In the genomic region with DNA sequence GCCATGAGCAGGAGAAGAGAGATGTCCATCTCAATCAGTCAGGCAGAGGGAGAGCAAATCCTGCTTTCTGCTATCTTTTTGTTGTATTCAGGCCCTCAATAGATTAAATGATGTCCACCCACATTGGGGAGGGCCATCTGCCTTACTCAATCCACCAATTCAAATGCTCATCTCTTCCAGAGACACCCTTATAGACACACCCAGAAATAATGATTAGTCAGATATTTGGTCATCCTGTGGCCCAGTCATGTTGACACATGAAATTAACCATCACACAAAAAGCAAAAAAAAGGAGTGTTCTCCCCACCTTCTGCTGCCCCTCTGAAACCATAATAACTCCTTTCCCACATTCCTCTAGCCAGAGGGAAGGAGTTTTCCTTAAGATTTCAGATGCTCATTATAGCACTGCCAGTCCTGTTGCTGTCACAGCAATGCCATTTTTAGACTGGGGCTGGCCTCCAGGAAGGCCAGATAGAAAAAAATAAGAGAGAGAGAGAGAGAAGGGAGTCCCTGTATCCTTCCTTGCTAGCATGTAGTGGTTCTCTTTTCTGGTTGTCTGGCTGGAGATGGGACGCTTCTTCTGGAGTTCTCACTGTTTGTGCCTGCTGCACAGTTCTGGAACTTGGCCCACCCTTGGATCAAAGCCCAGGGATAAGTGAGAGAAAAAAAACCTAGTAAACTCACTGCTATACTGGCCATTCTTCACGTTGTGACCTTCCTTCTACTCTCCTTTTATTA, we compare ENCODE assay signal across 21 cellular contexts.
DNase-seq lines count a peak whose midpoint lies in the region; ATAC-seq and TF ChIP-seq lines count a peak whose summit lies in the region.
"Had no signal": no experiment of that assay in that cellular context is flagged by ENCODE, and none has a peak within 500 bp of the region (broad histone marks: within the 10 kb centered on the region; RNA-seq: fewer than 3 reads in every experiment).

No MANE protein-coding gene starts in this region.

- no peak overlapping the region for H3K27ac Mint-ChIP-seq in MCF 10A (ENCODE audit: low read depth, unreplicated experiment)
- H3K27ac Mint-ChIP-seq: stimulated activated memory B cell treated with anti-CD40 and anti-IgM and Interleukin-4, amounts not matched to agents 10 μg/mL and 1 μg/mL and 100 μg/mL, for 72 hours had no signal

- no peaks in the 10 kb centered on the region for H3K27me3 ChIP-seq in breast epithelium
- H3K27me3 ChIP-seq in right lobe of liver: no peaks in the 10 kb centered on the region
- H3K27me3 ChIP-seq in tibial artery: no peaks in the 10 kb centered on the region
- H3K27me3 ChIP-seq: spleen, uterus had no signal

- WGBS in right lobe of liver (ENCODE audit: insufficient coverage, low coverage, low lambda C conversion rate, missing lambda C conversion rate): 23% methylated on average over 2 of the region's 2 CpGs

- BruUV-seq in MCF 10A (replicated peaks; lab: Mats Ljungman, UMichigan): no TSS peak

- no peak overlapping the region for H3K4me3 Mint-ChIP-seq in MCF 10A (ENCODE audit: unreplicated experiment)
- H3K4me3 Mint-ChIP-seq: stimulated activated memory B cell treated with anti-CD40 and anti-IgM and Interleukin-4, amounts not matched to agents 10 μg/mL and 1 μg/mL and 100 μg/mL, for 72 hours had no signal

- POLR2A ChIA-PET in MCF 10A (lab: Yijun Ruan, JAX): no interaction called here

- CTCF ChIA-PET in MCF 10A (lab: Yijun Ruan, JAX): interaction anchor here (0.7 kb wide), 1 partner anchor 286 kb away, joined by 3 read pairs; no protein-coding TSS in a partner anchor

- peak; percentile 39 for DNase-seq in MCF 10A (ENCODE audit: unreplicated experiment)
- no peak for DNase-seq in breast epithelium (ENCODE audit: low spot score in 2 of 2)
- peak; percentile 66 for DNase-seq in fibroblast of mammary gland (ENCODE audit: low read depth)
- peak; percentile 66 to 87 (median 72) for DNase-seq in right lobe of liver
- peak; percentile 43 to 67 for DNase-seq in tibial artery
- DNase-seq in activated CD8-positive, alpha-beta memory T cell treated with anti-CD3 and anti-CD28 coated beads, Interleukin-2, amount 50 U/mL, for 48 hours: no peak
- DNase-seq in SKM-1 treated with dmso at 0.1 percent for 144 hours (lab: John Stamatoyannopoulos, UW; ENCODE audit: unreplicated experiment): no peak
- DNase-seq: activated CD4-positive, alpha-beta T cell treated with anti-CD3 and anti-CD28 coated beads, Interleukin-2, amount 50 U/mL, for 1 hour; activated T-cell treated with anti-CD3 and anti-CD28 coated beads, Interleukin-2, amount 50 U/mL, for 48 hours; DMS79; NCI-H2029; NCI-H524 treated with DMSO at 0.1 percent for 48 hours; occipital lobe; PC-9; spleen had no signal

- peaks cover 2% of the 10 kb centered on the region for H3K9me3 Mint-ChIP-seq in MCF 10A (ENCODE audit: unreplicated experiment)

- peaks cover 15% of the 10 kb centered on the region for H3K4me1 Mint-ChIP-seq in MCF 10A (ENCODE audit: insufficient read depth, unreplicated experiment)

- H3K4me3 ChIP-seq in breast epithelium (no peak overlapping the region), fibroblast of mammary gland (ENCODE audit: control insufficient read depth, low read depth, low read length) (no peak overlapping the region), right lobe of liver (no peak overlapping the region), tibial artery (no peak overlapping the region)
- H3K4me3 ChIP-seq: mucosa of descending colon, PC-9, spleen, uterus had no signal

- TF ChIP-seq CTCF in MCF 10A (IDR thresholded peaks at IDR 0.05; ENCODE audit: unreplicated experiment) (no peak), breast epithelium (IDR thresholded peaks at IDR 0.05) (no peak), fibroblast of mammary gland (conservative IDR thresholded peaks at IDR 0.05; ENCODE audit: control insufficient read depth, insufficient read depth, low read depth, low read length) (no peak), right lobe of liver (IDR thresholded peaks at IDR 0.05) (no peak), tibial artery (IDR thresholded peaks at IDR 0.05) (no peak)

- ATAC-seq in right lobe of liver (peak; percentile 71 to 87 (median 79)), GM19463 (IDR thresholded peaks at IDR 0.05; ENCODE audit: unreplicated experiment) (no peak)
- ATAC-seq: HCT116; mucosa of descending colon; SK-N-SH treated with all-trans-retinoic acid at 6 μM for 48 hours; stimulated activated memory B cell treated with anti-CD40 and anti-IgM and Interleukin-4, amounts not matched to agents 10 μg/mL and 1 μg/mL and 100 μg/mL, for 72 hours had no signal

- no peaks in the 10 kb centered on the region for H3K36me3 ChIP-seq in breast epithelium
- no peaks in the 10 kb centered on the region for H3K36me3 ChIP-seq in right lobe of liver
- no peaks in the 10 kb centered on the region for H3K36me3 ChIP-seq in tibial artery
- H3K36me3 ChIP-seq: spleen, uterus had no signal

- H3K27ac ChIP-seq in breast epithelium (no peak overlapping the region), right lobe of liver (no peak overlapping the region), tibial artery (no peak overlapping the region)
- H3K27ac ChIP-seq: PC-9, spleen, uterus had no signal

- TF ChIP-seq POLR2A in breast epithelium (IDR thresholded peaks at IDR 0.05): no peak
- no peak for TF ChIP-seq POLR2A in right lobe of liver (IDR thresholded peaks at IDR 0.05)

- H3K9me3 ChIP-seq in breast epithelium (no peaks in the 10 kb centered on the region), right lobe of liver (no peaks in the 10 kb centered on the region), tibial artery (no peaks in the 10 kb centered on the region)
- H3K9me3 ChIP-seq: mucosa of descending colon, uterus had no signal

- no peaks in the 10 kb centered on the region for H3K36me3 Mint-ChIP-seq in MCF 10A (ENCODE audit: insufficient read depth, unreplicated experiment)
- H3K36me3 Mint-ChIP-seq: stimulated activated memory B cell treated with anti-CD40 and anti-IgM and Interleukin-4, amounts not matched to agents 10 μg/mL and 1 μg/mL and 100 μg/mL, for 72 hours had no signal

- no peaks in the 10 kb centered on the region for H3K27me3 Mint-ChIP-seq in MCF 10A (ENCODE audit: insufficient read depth, unreplicated experiment)
- H3K27me3 Mint-ChIP-seq: stimulated activated memory B cell treated with anti-CD40 and anti-IgM and Interleukin-4, amounts not matched to agents 10 μg/mL and 1 μg/mL and 100 μg/mL, for 72 hours had no signal

- intact Hi-C loops in MCF 10A (cut with micrococcal nuclease) (no loop called here), breast epithelium (cut with DNase I; ENCODE audit: low total_unique reads) (no loop called here), right lobe of liver (cut with DNase I) (no loop called here), tibial artery (cut with DNase I; ENCODE audit: low total_unique reads) (no loop called here)

- no peaks in the 10 kb centered on the region for H3K4me1 ChIP-seq in breast epithelium
- peaks cover 0 to 19% (median 4%) of the 10 kb centered on the region in 4 donors for H3K4me1 ChIP-seq in right lobe of liver
- H3K4me1 ChIP-seq in tibial artery: peaks cover 0 to 9% (median 0%) of the 10 kb centered on the region in 4 donors
- H3K4me1 ChIP-seq: spleen, uterus had no signal

Comparison
In these comparisons a context has a peak if more than half of its experiments do, and no peak if none do; other contexts are left out.
1. DNase-seq: peak in MCF 10A (single experiment), fibroblast of mammary gland (single experiment), right lobe of liver (3 of 3) and tibial artery (2 of 2); none in breast epithelium (0 of 2), activated CD8-positive, alpha-beta memory T cell treated with anti-CD3 and anti-CD28 coated beads, Interleukin-2, amount 50 U/mL, for 48 hours (single experiment) and SKM-1 treated with dmso at 0.1 percent for 144 hours (single experiment).